ENCODE assay signal across 14 cellular contexts in genomic region chr6:111810321-111811235, GRCh38.
DNase-seq lines count a peak whose midpoint lies in the region; ATAC-seq and TF ChIP-seq lines count a peak whose summit lies in the region.
"Had no signal": no experiment of that assay in that cellular context is flagged by ENCODE, and none has a peak within 500 bp of the region (broad histone marks: within the 10 kb centered on the region; RNA-seq: fewer than 3 reads in every experiment).

No MANE protein-coding gene starts in this region.

- no peak for ATAC-seq in HG03457 (IDR thresholded peaks at IDR 0.05; ENCODE audit: unreplicated experiment)
- ATAC-seq: foreskin keratinocyte, Right ventricle myocardium inferior had no signal

- peak overlapping the region; percentile 95 for H3K27ac Mint-ChIP-seq in activated T-helper 1 cell treated with anti-CD3 and anti-CD28 coated beads, Interleukin-12 subunit alpha, Interleukin-12 subunit beta, Interleukin-2, Interleukin-4 antibody, amounts not matched to agents 30 ng/mL and 10 ng/mL and 1 ng/mL, durations not matched to agents 14 hours and 24 hours and 36 hours

- peaks cover 0 to 74% (median 38%) of the 10 kb centered on the region in 4 donors for H3K4me1 ChIP-seq in tibial nerve
- H3K4me1 ChIP-seq: HAP-1 had no signal

- no peaks in the 10 kb centered on the region for H3K27me3 Mint-ChIP-seq in activated T-helper 1 cell treated with anti-CD3 and anti-CD28 coated beads, Interleukin-12 subunit alpha, Interleukin-12 subunit beta, Interleukin-2, Interleukin-4 antibody, amounts not matched to agents 30 ng/mL and 10 ng/mL and 1 ng/mL, durations not matched to agents 14 hours and 24 hours and 36 hours (ENCODE audit: insufficient read depth)

- no peaks in the 10 kb centered on the region for H3K9me3 Mint-ChIP-seq in activated T-helper 1 cell treated with anti-CD3 and anti-CD28 coated beads, Interleukin-12 subunit alpha, Interleukin-12 subunit beta, Interleukin-2, Interleukin-4 antibody, amounts not matched to agents 30 ng/mL and 10 ng/mL and 1 ng/mL, durations not matched to agents 14 hours and 24 hours and 36 hours

- H3K4me1 Mint-ChIP-seq in activated T-helper 1 cell treated with anti-CD3 and anti-CD28 coated beads, Interleukin-12 subunit alpha, Interleukin-12 subunit beta, Interleukin-2, Interleukin-4 antibody, amounts not matched to agents 30 ng/mL and 10 ng/mL and 1 ng/mL, durations not matched to agents 14 hours and 24 hours and 36 hours (ENCODE audit: low read depth): peaks cover 83% of the 10 kb centered on the region

- TF ChIP-seq POLR2A in tibial nerve (IDR thresholded peaks at IDR 0.05): no peak

- no peak for TF ChIP-seq CTCF in tibial nerve (IDR thresholded peaks at IDR 0.05)

- WGBS in tibial nerve, 2 donors: 56 to 57% methylated on average over 10 of the region's 10 CpGs

- no peaks in the 10 kb centered on the region for H3K9me3 ChIP-seq in tibial nerve
- H3K9me3 ChIP-seq: HAP-1, vagina had no signal

- H3K27ac ChIP-seq in tibial nerve: peak overlapping the region in 3 of 4 donors; percentile 1 to 76 (median 72)
- H3K27ac ChIP-seq: foreskin keratinocyte, vagina had no signal

- peak; percentile 49 for DNase-seq in activated naive CD4-positive, alpha-beta T cell treated with Interleukin-2 at 50 U/mL for 16 hours
- DNase-seq in activated naive CD4-positive, alpha-beta T cell treated with anti-CD3 and anti-CD28 coated beads, Interleukin-2, amount 50 U/mL, for 16 hours: no peak
- no peak for DNase-seq in activated T-helper 1 cell treated with anti-CD3 and anti-CD28 coated beads, Interleukin-12 subunit alpha, Interleukin-12 subunit beta, Interleukin-2, Interleukin-4 antibody, amounts not matched to agents 30 ng/mL and 10 ng/mL and 1 ng/mL, durations not matched to agents 14 hours and 24 hours and 36 hours (ENCODE audit: low spot score)
- DNase-seq in glomerular visceral epithelial cell (ENCODE audit: extremely low spot score) (peak; percentile 16), tibial nerve (ENCODE audit: low spot score in 2 of 2) (no peak), NCI-H2196 (lab: John Stamatoyannopoulos, UW; ENCODE audit: unreplicated experiment) (no peak), ACHN (no peak)
- DNase-seq: foreskin keratinocyte, NCI-H748 treated with DMSO at 0.1 percent for 48 hours had no signal

- H3K27me3 ChIP-seq in tibial nerve: no peaks in the 10 kb centered on the region
- H3K27me3 ChIP-seq: foreskin keratinocyte, vagina had no signal

- intact Hi-C loops in activated T-helper 1 cell treated with anti-CD3 and anti-CD28 coated beads, Interleukin-12 subunit alpha, Interleukin-12 subunit beta, Interleukin-2, Interleukin-4 antibody, amounts not matched to agents 30 ng/mL and 10 ng/mL and 1 ng/mL, durations not matched to agents 14 hours and 24 hours and 36 hours (cut with micrococcal nuclease): loop anchor here (1.0 to 5.0 kb wide), 2 partner anchors 28 to 278 kb away; no protein-coding TSS in a partner anchor

- in situ Hi-C loops in ACHN (cut with HindIII; ENCODE audit: low pct_ligation_motif_present, low pct_unique_long_range_greater_than_20kb, low sequenced_read_pairs): no loop called here

- H3K4me3 Mint-ChIP-seq in activated T-helper 1 cell treated with anti-CD3 and anti-CD28 coated beads, Interleukin-12 subunit alpha, Interleukin-12 subunit beta, Interleukin-2, Interleukin-4 antibody, amounts not matched to agents 30 ng/mL and 10 ng/mL and 1 ng/mL, durations not matched to agents 14 hours and 24 hours and 36 hours: peak overlapping the region; percentile 32

- peaks cover 53% of the 10 kb centered on the region for H3K36me3 Mint-ChIP-seq in activated T-helper 1 cell treated with anti-CD3 and anti-CD28 coated beads, Interleukin-12 subunit alpha, Interleukin-12 subunit beta, Interleukin-2, Interleukin-4 antibody, amounts not matched to agents 30 ng/mL and 10 ng/mL and 1 ng/mL, durations not matched to agents 14 hours and 24 hours and 36 hours (ENCODE audit: low read depth)

- no peaks in the 10 kb centered on the region for H3K36me3 ChIP-seq in tibial nerve
- H3K36me3 ChIP-seq: HAP-1, vagina had no signal

- no peak for TF ChIP-seq EP300 in tibial nerve (IDR thresholded peaks at IDR 0.05)

- no peak overlapping the region for H3K4me3 ChIP-seq in tibial nerve
- H3K4me3 ChIP-seq: HAP-1, skin epidermis, vagina had no signal

Comparison
In these comparisons a context has a peak if more than half of its experiments do, and no peak if none do; other contexts are left out.
1. DNase-seq: peak in activated naive CD4-positive, alpha-beta T cell treated with Interleukin-2 at 50 U/mL for 16 hours (single experiment) and glomerular visceral epithelial cell (single experiment); none in activated naive CD4-positive, alpha-beta T cell treated with anti-CD3 and anti-CD28 coated beads, Interleukin-2, amount 50 U/mL, for 16 hours (single experiment), activated T-helper 1 cell treated with anti-CD3 and anti-CD28 coated beads, Interleukin-12 subunit alpha, Interleukin-12 subunit beta, Interleukin-2, Interleukin-4 antibody, amounts not matched to agents 30 ng/mL and 10 ng/mL and 1 ng/mL, durations not matched to agents 14 hours and 24 hours and 36 hours (single experiment), tibial nerve (0 of 2), NCI-H2196 (single experiment) and ACHN (single experiment).